19 cellular contexts compared by ENCODE assay signal in genomic region chr4:61541474-61541873, GRCh38.
DNase-seq lines count a peak whose midpoint lies in the region; ATAC-seq, FAIRE-seq and TF ChIP-seq lines count a peak whose summit lies in the region.
"Had no signal": no experiment of that assay in that cellular context is flagged by ENCODE, and none has a peak within 500 bp of the region (broad histone marks: within the 10 kb centered on the region; RNA-seq: fewer than 3 reads in every experiment).

No MANE protein-coding gene starts in this region.

- no peak overlapping the region for H3K4me2 ChIP-seq in Loucy (ENCODE audit: low read depth, low read length, poor library complexity, severe bottlenecking)

- H3K27me3 ChIP-seq in Loucy (ENCODE audit: insufficient read depth, low read length, poor library complexity, severe bottlenecking) (no peaks in the 10 kb centered on the region), right lobe of liver (no peaks in the 10 kb centered on the region)
- H3K27me3 ChIP-seq: Peyer's patch had no signal

- no peak overlapping the region for H3K9ac ChIP-seq in Loucy (ENCODE audit: low read depth, low read length, poor library complexity, severe bottlenecking)

- TF ChIP-seq POLR2A in right lobe of liver (IDR thresholded peaks at IDR 0.05), result no peak

- H3K9me3 ChIP-seq in Loucy (ENCODE audit: insufficient read depth, low read depth, low read length), result no peaks in the 10 kb centered on the region
- no peaks in the 10 kb centered on the region for H3K9me3 ChIP-seq in right lobe of liver
- H3K9me3 ChIP-seq: ovary, Peyer's patch had no signal

- H3K4me1 ChIP-seq in Loucy (ENCODE audit: insufficient read depth, low read length, poor library complexity, severe bottlenecking) (no peaks in the 10 kb centered on the region), right lobe of liver (no peaks in the 10 kb centered on the region)

- H3F3A ChIP-seq in Loucy (ENCODE audit: low read depth), result no peaks in the 10 kb centered on the region

- peak in 3 of 4 donors; percentile 45 to 76 (median 64) for ATAC-seq in right lobe of liver
- no peak for ATAC-seq in GM18519 (IDR thresholded peaks at IDR 0.05; ENCODE audit: low FRiP score, unreplicated experiment)
- ATAC-seq: activated CD8-positive, alpha-beta T cell treated with anti-CD3 and anti-CD28 coated beads for 36 hours; naive thymus-derived CD4-positive, alpha-beta T cell; sciatic nerve had no signal

- H2AFZ ChIP-seq in Loucy (ENCODE audit: low read length), result no peak overlapping the region

- no peak overlapping the region for H3K4me3 ChIP-seq in Loucy (ENCODE audit: low read length, poor library complexity, severe bottlenecking)
- H3K4me3 ChIP-seq in astrocyte of the spinal cord (ENCODE audit: low read depth, low read length), result no peak overlapping the region
- no peak overlapping the region for H3K4me3 ChIP-seq in right lobe of liver
- H3K4me3 ChIP-seq: ovary, Peyer's patch had no signal

- 54% methylated on average over 2 of the region's 2 CpGs for WGBS in right lobe of liver (ENCODE audit: insufficient coverage, low coverage, low lambda C conversion rate, missing lambda C conversion rate)

- intact Hi-C loops in right lobe of liver (cut with DNase I), result no loop called here

- no peak for DNase-seq in astrocyte of the spinal cord (ENCODE audit: low read depth, low spot score)
- DNase-seq in right lobe of liver, result no peak
- no peak for DNase-seq in RWPE1 (ENCODE audit: low spot score)
- DNase-seq in putamen (ENCODE audit: low spot score), result no peak
- DNase-seq in RCC 7860 (ENCODE audit: low spot score), result no peak
- DNase-seq: activated CD8-positive, alpha-beta T cell treated with anti-CD3 and anti-CD28 coated beads for 36 hours; naive thymus-derived CD4-positive, alpha-beta T cell; NCI-H2029; NCI-H226; ovary; substantia nigra; T-helper 9 cell had no signal

- H3K79me2 ChIP-seq in Loucy (ENCODE audit: insufficient read depth, low read length), result no peaks in the 10 kb centered on the region

- in situ Hi-C loops in astrocyte of the spinal cord (cut with HindIII; ENCODE audit: low sequenced_read_pairs), result no loop called here

- CTCF ChIA-PET in RWPE1 (lab: Yijun Ruan, JAX), result interaction anchor here (0.6 kb wide), 1 partner anchor 9 kb away, joined by 4 read pairs; no protein-coding TSS in a partner anchor

- no peak for FAIRE-seq in RCC 7860 (lab: Jason Lieb, UNC)
- FAIRE-seq: bronchial epithelial cell, urothelium cell line had no signal

- POLR2A ChIA-PET in RWPE1 (lab: Yijun Ruan, JAX; ENCODE audit: low non-redundant PET), result interaction anchor here (0.6 kb wide), 1 partner anchor 9 kb away, joined by 3 read pairs; no protein-coding TSS in a partner anchor

- H3K36me3 ChIP-seq in Loucy (ENCODE audit: insufficient read depth, low read length), result no peaks in the 10 kb centered on the region
- no peaks in the 10 kb centered on the region for H3K36me3 ChIP-seq in right lobe of liver
- H3K36me3 ChIP-seq: ovary, Peyer's patch had no signal

- H3K27ac ChIP-seq in C4-2B, result no peak overlapping the region
- H3K27ac ChIP-seq in right lobe of liver, result no peak overlapping the region
- H3K27ac ChIP-seq in RWPE1, result no peak overlapping the region
- H3K27ac ChIP-seq: ovary had no signal

- H4K20me1 ChIP-seq in Loucy (ENCODE audit: insufficient read depth, low read length, poor library complexity, severe bottlenecking), result no peaks in the 10 kb centered on the region

- H3K9me2 ChIP-seq in Loucy (replicated peaks; ENCODE audit: low read depth, low read length), result no peaks in the 10 kb centered on the region

- peak; percentile 48 for TF ChIP-seq CTCF in C4-2B (conservative IDR thresholded peaks at IDR 0.05)
- peak; percentile 31; the same call in 1 of the 2 replicates for TF ChIP-seq CTCF in Loucy (conservative IDR thresholded peaks at IDR 0.05; ENCODE audit: low read length)
- TF ChIP-seq CTCF in astrocyte of the spinal cord (IDR thresholded peaks at IDR 0.05; ENCODE audit: low read depth, low read length), result peak; percentile 21
- TF ChIP-seq CTCF in right lobe of liver (IDR thresholded peaks at IDR 0.05), result peak in 2 of 4 donors; percentile 30 to 47
- TF ChIP-seq CTCF in RWPE1 (conservative IDR thresholded peaks at IDR 0.05; ENCODE audit: low read depth), result no peak
